ENCODE assay signal across 23 cellular contexts in the genomic region with DNA sequence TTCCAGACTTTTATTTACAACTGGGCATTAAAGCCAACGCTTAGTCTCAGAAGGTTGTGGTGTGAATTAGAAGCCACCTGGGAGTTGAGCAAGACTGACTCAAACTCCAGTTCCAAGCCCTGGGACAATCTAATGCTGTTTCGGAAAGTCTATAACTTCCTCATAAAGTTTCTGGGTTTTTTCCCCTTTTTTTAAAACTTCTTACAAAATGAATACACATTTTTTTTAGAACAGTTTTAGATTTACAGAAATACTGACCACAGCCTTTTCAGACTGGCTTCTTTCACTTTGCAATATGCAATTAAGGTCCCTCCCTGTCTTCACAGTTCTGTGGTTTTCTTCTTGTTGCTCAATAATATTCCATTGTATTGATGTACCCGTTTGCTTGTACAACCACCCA.
DNase-seq lines count a peak whose midpoint lies in the region; ATAC-seq and TF ChIP-seq lines count a peak whose summit lies in the region.
"Had no signal": no experiment of that assay in that cellular context is flagged by ENCODE, and none has a peak within 500 bp of the region (broad histone marks: within the 10 kb centered on the region; RNA-seq: fewer than 3 reads in every experiment).

No MANE protein-coding gene starts in this region.

- RAD21 ChIA-PET in HCT116 (lab: Charles Lee; ENCODE audit: low non-redundant PET in 1 of 2, low total read pairs in 2 of 2, uncharacterized antibody in 2 of 2, unreplicated experiment in 2 of 2): no interaction called here

- no peaks in the 10 kb centered on the region for H3K79me2 ChIP-seq in HCT116 (ENCODE audit: insufficient read depth, low read length)

- H3K4me3 ChIP-seq in AG10803 (ENCODE audit: low read length) (no peak overlapping the region), HCT116 (replicated peaks in 1 of 2; ENCODE audit: low read depth in 1 of 2, low read length in 2 of 2) (no peak overlapping the region), RWPE2 (ENCODE audit: severe bottlenecking) (no peak overlapping the region), fibroblast of the aortic adventitia (ENCODE audit: low read depth, low read length) (no peak overlapping the region), esophagus squamous epithelium (no peak overlapping the region)
- H3K4me3 ChIP-seq: A549, HAP-1, Peyer's patch, transverse colon had no signal

- H3K4me1 ChIP-seq in HCT116 (ENCODE audit: control insufficient read depth in 1 of 2, insufficient read depth in 2 of 2, low read length in 2 of 2): no peaks in the 10 kb centered on the region
- H3K4me1 ChIP-seq in RWPE2 (ENCODE audit: insufficient read depth, poor library complexity, severe bottlenecking): peaks cover 22% of the 10 kb centered on the region
- H3K4me1 ChIP-seq in esophagus squamous epithelium: peaks cover 0 to 34% (median 9%) of the 10 kb centered on the region in 3 donors
- H3K4me1 ChIP-seq: A549, HAP-1, Peyer's patch had no signal

- TF ChIP-seq CTCF in AG10803 (conservative IDR thresholded peaks at IDR 0.05; ENCODE audit: low read length): no peak
- no peak for TF ChIP-seq CTCF in HCT116 (IDR thresholded peaks at IDR 0.05 in 2 of 3, conservative IDR thresholded peaks at IDR 0.05 in 1 of 3; ENCODE audit: borderline replicate concordance in 1 of 3, insufficient read depth in 1 of 3, low read depth in 2 of 3, low read length in 2 of 3)
- no peak for TF ChIP-seq CTCF in RWPE2 (IDR thresholded peaks at IDR 0.05; ENCODE audit: poor library complexity, severe bottlenecking)
- no peak for TF ChIP-seq CTCF in fibroblast of the aortic adventitia (IDR thresholded peaks at IDR 0.05; ENCODE audit: insufficient read depth, low read length)
- no peak for TF ChIP-seq CTCF in esophagus squamous epithelium (IDR thresholded peaks at IDR 0.05)

- H3K36me3 ChIP-seq in HCT116 (ENCODE audit: control insufficient read depth in 1 of 2, insufficient read depth in 2 of 2, low read length in 2 of 2) (no peaks in the 10 kb centered on the region), RWPE2 (ENCODE audit: low read depth) (no peaks in the 10 kb centered on the region), esophagus squamous epithelium (no peaks in the 10 kb centered on the region)
- H3K36me3 ChIP-seq: HAP-1, Peyer's patch, transverse colon had no signal

- intact Hi-C loops in HCT116 (cut with micrococcal nuclease) (no loop called here), Right ventricle myocardium inferior (cut with DNase I) (no loop called here), esophagus squamous epithelium (cut with DNase I) (no loop called here)

- H3K27me3 ChIP-seq in HCT116 (ENCODE audit: insufficient read depth, low read length) (no peaks in the 10 kb centered on the region), RWPE2 (ENCODE audit: insufficient read depth, poor library complexity, severe bottlenecking) (no peaks in the 10 kb centered on the region), esophagus squamous epithelium (no peaks in the 10 kb centered on the region)
- H3K27me3 ChIP-seq: Peyer's patch, transverse colon had no signal

- WGBS in esophagus squamous epithelium, 2 donors: 52 to 63% methylated on average over 3 of the region's 3 CpGs

- H4K20me1 ChIP-seq in HCT116 (ENCODE audit: insufficient read depth): no peaks in the 10 kb centered on the region

- CTCF ChIA-PET in HCT116 (lab: Charles Lee): no interaction called here

- H3K9me3 ChIP-seq in HCT116 (ENCODE audit: control insufficient read depth in 1 of 2, insufficient read depth in 1 of 2, low read depth in 1 of 2, low read length in 2 of 2) (no peaks in the 10 kb centered on the region), RWPE2 (ENCODE audit: severe bottlenecking) (no peaks in the 10 kb centered on the region), esophagus squamous epithelium (no peaks in the 10 kb centered on the region)
- H3K9me3 ChIP-seq: A549, HAP-1, Peyer's patch, transverse colon had no signal

- no peak for TF ChIP-seq POLR2A in HCT116 (IDR thresholded peaks at IDR 0.05; ENCODE audit: borderline replicate concordance, extremely low read depth, insufficient read depth, insufficient read length)
- TF ChIP-seq POLR2A in esophagus squamous epithelium (IDR thresholded peaks at IDR 0.05): no peak

- H3K9me2 ChIP-seq in HCT116 (ENCODE audit: insufficient read depth): no peaks in the 10 kb centered on the region

- BruUV-seq in HCT116 (replicated peaks; lab: Mats Ljungman, UMichigan): no TSS peak

- TF ChIP-seq RAD21 in HCT116 (IDR thresholded peaks at IDR 0.05; ENCODE audit: low read depth): no peak

- H2AFZ ChIP-seq in HCT116 (ENCODE audit: low read depth, low read length, poor library complexity, severe bottlenecking): peak overlapping the region; percentile 44

- no peak overlapping the region for H3K27ac ChIP-seq in HCT116 (ENCODE audit: low read depth, low read length)
- H3K27ac ChIP-seq in RWPE2 (ENCODE audit: poor library complexity, severe bottlenecking): peak overlapping the region; percentile 45
- H3K27ac ChIP-seq in esophagus squamous epithelium: no peak overlapping the region
- H3K27ac ChIP-seq: A549, Peyer's patch, transverse colon had no signal

- ATAC-seq in HCT116: no peak
- ATAC-seq in RWPE2 (ENCODE audit: low read depth): no peak
- ATAC-seq in Right ventricle myocardium inferior: no peak
- ATAC-seq: A549 had no signal

- POLR2A ChIA-PET in HCT116 (lab: Charles Lee): no interaction called here

- DNase-seq in AG10803 (ENCODE audit: low read depth): peak; percentile 93
- no peak for DNase-seq in HCT116 (ENCODE audit: low read depth, low spot score)
- DNase-seq in RWPE2 (ENCODE audit: low spot score): no peak
- DNase-seq in fibroblast of the aortic adventitia (ENCODE audit: low read depth): peak; percentile 65
- no peak for DNase-seq in activated CD4-positive, alpha-beta T cell treated with anti-CD3 and anti-CD28 coated beads, Interleukin-2, amount 50 U/mL, for 48 hours
- no peak for DNase-seq in inferior parietal cortex (ENCODE audit: extremely low spot score)
- DNase-seq in Right ventricle myocardium inferior (ENCODE audit: missing footprints): no peak
- no peak for DNase-seq in esophagus squamous epithelium (lab: John Stamatoyannopoulos, UW)
- DNase-seq: activated CD4-positive, alpha-beta T cell treated with anti-CD3 and anti-CD28 coated beads, Interleukin-2, amount 50 U/mL, for 4 hours; activated naive CD4-positive, alpha-beta T cell treated with anti-CD3 and anti-CD28 coated beads, Interleukin-2, amount 50 U/mL, for 16 hours; activated T-cell treated with anti-CD3 and anti-CD28 coated beads, Interleukin-2, amount 50 U/mL, for 24 hours; CD8-positive, alpha-beta memory T cell; cortex of kidney; DMS79 treated with DMSO at 0.1 percent for 48 hours; NCI-H1417; NCI-H2171 treated with DMSO at 0.1 percent for 48 hours; Peyer's patch; retina; stimulated activated naive CD4-positive, alpha-beta T cell; SW 1271; transverse colon had no signal

- H3K9ac ChIP-seq in HCT116 (ENCODE audit: low read length): no peak overlapping the region

- no peak overlapping the region for H3K4me2 ChIP-seq in HCT116 (ENCODE audit: low read length)
- H3K4me2 ChIP-seq: A549 had no signal

TF ChIP-seq in HCT116, 20 proteins besides CTCF, POLR2A, EP300 and RAD21:
- TF ChIP-seq CBX3 (IDR thresholded peaks at IDR 0.05; ENCODE audit: low read depth) (no peak), CEBPB (IDR thresholded peaks at IDR 0.05; ENCODE audit: low read depth) (no peak), JUND (IDR thresholded peaks at IDR 0.05) (no peak), SIN3A (IDR thresholded peaks at IDR 0.05; ENCODE audit: low read depth) (no peak), POLR2AphosphoS5 (IDR thresholded peaks at IDR 0.05; ENCODE audit: low read depth, low read length) (no peak)
- TF ChIP-seq, protein P1, sequence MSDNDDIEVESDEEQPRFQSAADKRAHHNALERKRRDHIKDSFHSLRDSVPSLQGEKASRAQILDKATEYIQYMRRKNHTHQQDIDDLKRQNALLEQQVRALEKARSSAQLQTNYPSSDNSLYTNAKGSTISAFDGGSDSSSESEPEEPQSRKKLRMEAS (IDR thresholded peaks at IDR 0.05): no peak
- TF ChIP-seq, protein P2, sequence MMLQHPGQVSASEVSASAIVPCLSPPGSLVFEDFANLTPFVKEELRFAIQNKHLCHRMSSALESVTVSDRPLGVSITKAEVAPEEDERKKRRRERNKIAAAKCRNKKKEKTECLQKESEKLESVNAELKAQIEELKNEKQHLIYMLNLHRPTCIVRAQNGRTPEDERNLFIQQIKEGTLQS (IDR thresholded peaks at IDR 0.05): no peak
- TF ChIP-seq, protein P3, sequence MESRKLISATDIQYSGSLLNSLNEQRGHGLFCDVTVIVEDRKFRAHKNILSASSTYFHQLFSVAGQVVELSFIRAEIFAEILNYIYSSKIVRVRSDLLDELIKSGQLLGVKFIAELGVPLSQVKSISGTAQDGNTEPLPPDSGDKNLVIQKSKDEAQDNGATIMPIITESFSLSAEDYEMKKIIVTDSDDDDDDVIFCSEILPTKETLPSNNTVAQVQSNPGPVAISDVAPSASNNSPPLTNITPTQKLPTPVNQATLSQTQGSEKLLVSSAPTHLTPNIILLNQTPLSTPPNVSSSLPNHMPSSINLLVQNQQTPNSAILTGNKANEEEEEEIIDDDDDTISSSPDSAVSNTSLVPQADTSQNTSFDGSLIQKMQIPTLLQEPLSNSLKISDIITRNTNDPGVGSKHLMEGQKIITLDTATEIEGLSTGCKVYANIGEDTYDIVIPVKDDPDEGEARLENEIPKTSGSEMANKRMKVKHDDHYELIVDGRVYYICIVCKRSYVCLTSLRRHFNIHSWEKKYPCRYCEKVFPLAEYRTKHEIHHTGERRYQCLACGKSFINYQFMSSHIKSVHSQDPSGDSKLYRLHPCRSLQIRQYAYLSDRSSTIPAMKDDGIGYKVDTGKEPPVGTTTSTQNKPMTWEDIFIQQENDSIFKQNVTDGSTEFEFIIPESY (IDR thresholded peaks at IDR 0.05; ENCODE audit: extremely low read depth, insufficient replicate concordance, low read length): no peak

Comparison
In these comparisons a context has a peak if more than half of its experiments do, and no peak if none do; other contexts are left out.
1. DNase-seq: peak in AG10803 (single experiment) and fibroblast of the aortic adventitia (single experiment); none in HCT116 (single experiment), RWPE2 (single experiment), activated CD4-positive, alpha-beta T cell treated with anti-CD3 and anti-CD28 coated beads, Interleukin-2, amount 50 U/mL, for 48 hours (0 of 2), inferior parietal cortex (single experiment), Right ventricle myocardium inferior (single experiment) and esophagus squamous epithelium (single experiment).